ENCODE assay signal across 9 cellular contexts in genomic region chr1:153404768-153405167, GRCh38. TPM values are rescaled to one million over a fixed set of nuclear protein-coding genes. Genes with fewer than 3 reads are reported as not detected.
A peak's percentile ranks its signal among the peaks of the same experiment; 100 is the strongest.
DNase-seq lines count a peak whose midpoint lies in the region; ATAC-seq and TF ChIP-seq lines count a peak whose summit lies in the region.
"Had no signal": no experiment of that assay in that cellular context is flagged by ENCODE, and none has a peak within 500 bp of the region (broad histone marks: within the 10 kb centered on the region; RNA-seq: fewer than 3 reads in every experiment).

No MANE protein-coding gene starts in this region.

- no peaks in the 10 kb centered on the region for H3K9me3 ChIP-seq in HEK293 (ENCODE audit: control insufficient read depth, insufficient read depth, low read depth, low read length)
- no peaks in the 10 kb centered on the region for H3K9me3 ChIP-seq in mammary epithelial cell (replicated peaks; ENCODE audit: insufficient read depth, low read length)
- no peaks in the 10 kb centered on the region for H3K9me3 ChIP-seq in lower lobe of right lung

- H3K36me3 ChIP-seq in HEK293 (ENCODE audit: control insufficient read depth in 2 of 2, insufficient read depth in 1 of 2, low read length in 2 of 2) (no peaks in the 10 kb centered on the region), mammary epithelial cell (ENCODE audit: insufficient read depth, low read length) (no peaks in the 10 kb centered on the region), lower lobe of right lung (no peaks in the 10 kb centered on the region)

- WGBS in mammary epithelial cell (ENCODE audit: low coverage, missing lambda C conversion rate) = 20% methylated on average over 15 of the region's 15 CpGs

- no TSS peak for BruUV-seq in mammary epithelial cell (replicated peaks; lab: Mats Ljungman, UMichigan)

- no peak overlapping the region for H3K9ac ChIP-seq in mammary epithelial cell (ENCODE audit: insufficient read depth, low read length)

- intact Hi-C loops in mammary epithelial cell (cut with micrococcal nuclease) (loop anchor here (1.0 kb wide), 2 partner anchors 49 to 91 kb away; no protein-coding TSS in a partner anchor), lower lobe of right lung (cut with DNase I) (no loop called here)

- POLR2A ChIA-PET in HEK293 (lab: Yijun Ruan, JAX) = no interaction called here

- no peaks in the 10 kb centered on the region for H3K4me1 ChIP-seq in HEK293 (ENCODE audit: control insufficient read depth, insufficient read depth, low read length)
- H3K4me1 ChIP-seq in mammary epithelial cell (ENCODE audit: insufficient read depth, low read length) = no peaks in the 10 kb centered on the region
- no peaks in the 10 kb centered on the region for H3K4me1 ChIP-seq in lower lobe of right lung

- no peaks in the 10 kb centered on the region for H4K20me1 ChIP-seq in mammary epithelial cell (ENCODE audit: insufficient read depth, low read length)

- peak; percentile 80 to 88 for ATAC-seq in lower lobe of right lung
- ATAC-seq in stimulated activated naive CD8-positive, alpha-beta T cell treated with anti-CD3 and anti-CD28 coated beads, Interleukin-15, Interleukin-2, amounts not matched to agents 100 U/mL and 50 U/mL, for 24 hours = peak; percentile 59

- TF ChIP-seq CTCF in AG10803 (conservative IDR thresholded peaks at IDR 0.05; ENCODE audit: low read length) = peak; percentile 32
- TF ChIP-seq CTCF in HEK293 (tag by site-specific recombination; IDR thresholded peaks at IDR 0.05) = 0 out of 2 replicates have a peak, but pooled peaks have one; percentile 11
- TF ChIP-seq CTCF in mammary epithelial cell (conservative IDR thresholded peaks at IDR 0.05 in 1 of 2, IDR thresholded peaks at IDR 0.05 in 1 of 2; ENCODE audit: extremely low read depth in 1 of 2, insufficient read depth in 1 of 2, low read depth in 1 of 2, low read length in 2 of 2) = peak; percentile 61 to 70
- peak; percentile 60 for TF ChIP-seq CTCF in lower lobe of right lung (IDR thresholded peaks at IDR 0.05)

- no peak overlapping the region for H3K4me3 ChIP-seq in AG10803 (ENCODE audit: low read length)
- H3K4me3 ChIP-seq in HEK293 (ENCODE audit: low read depth, low read length) = no peak overlapping the region
- H3K4me3 ChIP-seq in mammary epithelial cell (replicated peaks in 1 of 3; ENCODE audit: insufficient read depth in 1 of 3, low read depth in 2 of 3, low read length in 3 of 3) = no peak overlapping the region
- H3K4me3 ChIP-seq in lower lobe of right lung = no peak overlapping the region

- H3K27me3 ChIP-seq in mammary epithelial cell (ENCODE audit: insufficient read depth, low read length) = peaks cover 2% of the 10 kb centered on the region
- peaks cover 8% of the 10 kb centered on the region for H3K27me3 ChIP-seq in lower lobe of right lung (ENCODE audit: low read depth)

- DNase-seq in AG10803 (ENCODE audit: low read depth) = no peak
- DNase-seq in T-helper 9 cell = peak; percentile 50
- DNase-seq in mammary epithelial cell = peak; percentile 25
- DNase-seq in lower lobe of right lung = peak; percentile 85
- peak; percentile 62 for DNase-seq in stimulated activated naive CD8-positive, alpha-beta T cell treated with anti-CD3 and anti-CD28 coated beads, Interleukin-15, Interleukin-2, amounts not matched to agents 100 U/mL and 50 U/mL, for 24 hours
- no peak for DNase-seq in putamen (ENCODE audit: low spot score)
- no peak for DNase-seq in HPDE6-E6E7 (ENCODE audit: extremely low spot score)

- H2AFZ ChIP-seq in mammary epithelial cell (ENCODE audit: low read depth, low read length) = no peak overlapping the region

- H3K4me2 ChIP-seq in mammary epithelial cell (ENCODE audit: insufficient read depth, low read depth, low read length) = no peak overlapping the region

- H3K27ac ChIP-seq in HEK293 (ENCODE audit: extremely low read depth, low read depth, low read length) = no peak overlapping the region
- H3K27ac ChIP-seq in mammary epithelial cell (ENCODE audit: insufficient read depth, low read depth, low read length) = no peak overlapping the region
- no peak overlapping the region for H3K27ac ChIP-seq in lower lobe of right lung

- in situ Hi-C loops in mammary epithelial cell (cut with MboI; ENCODE audit: low sequenced_read_pairs in 2 of 2) = loop anchor here (5.0 to 10.0 kb wide), 2 partner anchors 42 to 50 kb away; partner anchors contain the start of gene S100A9 (in 1 of the 2)

- dilution Hi-C loops in mammary epithelial cell (cut with HindIII; ENCODE audit: low sequenced_read_pairs) = loop anchor here (5.0 kb wide), 1 partner anchor 47 kb away; the partner anchor contains the start of gene S100A9

- no peaks in the 10 kb centered on the region for H3K79me2 ChIP-seq in mammary epithelial cell (ENCODE audit: insufficient read depth, low read length)

- CTCF ChIA-PET in HEK293 (lab: Yijun Ruan, JAX) (interaction anchor here (0.7 to 1.3 kb wide), 4 partner anchors 49 to 964 kb away, joined by 3 to 6 read pairs (median 4); no protein-coding TSS in a partner anchor), mammary epithelial cell (lab: Charles Lee; ENCODE audit: low non-redundant PET) (no interaction called here)

TF ChIP-seq in HEK293, 187 proteins besides CTCF, POLR2A, EP300 and RAD21:
- TF ChIP-seq INSM2 (tag by site-specific recombination; IDR thresholded peaks at IDR 0.05) (no peak), ZFP37 (tag by site-specific recombination; IDR thresholded peaks at IDR 0.05) (no peak), ZIC2 (tag by site-specific recombination; IDR thresholded peaks at IDR 0.05) (no peak), ZFP69B (tag by site-specific recombination; IDR thresholded peaks at IDR 0.05) (0 out of 2 replicates have a peak, but pooled peaks have one; percentile 40), ZNF654 (tag by site-specific recombination; IDR thresholded peaks at IDR 0.05; ENCODE audit: low read depth) (no peak; the same call in 1 of the 2 replicates), ZNF335 (tag by site-specific recombination; conservative IDR thresholded peaks at IDR 0.05) (0 out of 2 replicates have a peak, but pooled peaks have one; percentile 19), PRDM10 (tag by site-specific recombination; IDR thresholded peaks at IDR 0.05) (no peak)
- TF ChIP-seq, protein P1, sequence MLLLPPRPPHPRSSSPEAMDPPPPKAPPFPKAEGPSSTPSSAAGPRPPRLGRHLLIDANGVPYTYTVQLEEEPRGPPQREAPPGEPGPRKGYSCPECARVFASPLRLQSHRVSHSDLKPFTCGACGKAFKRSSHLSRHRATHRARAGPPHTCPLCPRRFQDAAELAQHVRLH (tag by site-specific recombination; IDR thresholded peaks at IDR 0.05) = 0 out of 2 replicates have a peak, but pooled peaks have one; percentile 25
TF ChIP-seq in HEK293: peak in this region for 3.

RNA-seq across cellular contexts. Expression of gene S100A7A, which starts 11.6 kb away (rescaled TPM):
- total RNA-seq in mammary epithelial cell = not detected
- polyA plus RNA-seq in mammary epithelial cell = not detected
- polyA minus RNA-seq in mammary epithelial cell = not detected
- total RNA-seq in lower lobe of right lung = not detected
- total RNA-seq: fibroblast of lung had no signal
- polyA plus RNA-seq: fibroblast of lung had no signal

RNA-seq across cellular contexts. Expression of gene S100A8, which starts 13.9 kb away (rescaled TPM):
- total RNA-seq in mammary epithelial cell (100 to 1,000 TPM in 1 of 2 donors, 1 to 10 TPM in 1; 4.0 to 363 TPM), lower lobe of right lung (622 TPM)
- polyA plus RNA-seq in mammary epithelial cell = 133 TPM
- 9.8 TPM for polyA minus RNA-seq in mammary epithelial cell
- total RNA-seq: fibroblast of lung had no signal
- polyA plus RNA-seq: fibroblast of lung had no signal

RNA-seq across cellular contexts. Expression of gene S100A12, which starts 29.3 kb away (rescaled TPM):
- under 1 TPM in 1 of 2 donors, not detected in 1; 0.66 TPM for total RNA-seq in mammary epithelial cell
- polyA plus RNA-seq in mammary epithelial cell = 1.0 TPM
- not detected for polyA minus RNA-seq in mammary epithelial cell
- 54.9 TPM for total RNA-seq in lower lobe of right lung
- total RNA-seq: fibroblast of lung had no signal
- polyA plus RNA-seq: fibroblast of lung had no signal

RNA-seq across cellular contexts. Expression of gene S100A9, which starts 47.1 kb away (rescaled TPM):
- total RNA-seq in mammary epithelial cell (100 to 1,000 TPM in 1 of 2 donors, 10 to 100 TPM in 1; 95.5 to 606 TPM), lower lobe of right lung (911 TPM)
- polyA plus RNA-seq in mammary epithelial cell = 694 TPM
- 47.9 TPM for polyA minus RNA-seq in mammary epithelial cell
- total RNA-seq: fibroblast of lung had no signal
- polyA plus RNA-seq: fibroblast of lung had no signal

RNA-seq across cellular contexts. Expression of gene S100A7, which starts 55.7 kb away (rescaled TPM):
- total RNA-seq in mammary epithelial cell = 1 to 10 TPM in 1 of 2 donors, not detected in 1; 2.7 TPM
- polyA plus RNA-seq in mammary epithelial cell = 1.1 TPM
- polyA minus RNA-seq in mammary epithelial cell = not detected
- not detected for total RNA-seq in lower lobe of right lung
- total RNA-seq: fibroblast of lung had no signal
- polyA plus RNA-seq: fibroblast of lung had no signal

Comparison
In these comparisons a context has a peak if more than half of its experiments do, and no peak if none do; other contexts are left out.
1. DNase-seq: peak in T-helper 9 cell (single experiment), mammary epithelial cell (single experiment), lower lobe of right lung (single experiment) and stimulated activated naive CD8-positive, alpha-beta T cell treated with anti-CD3 and anti-CD28 coated beads, Interleukin-15, Interleukin-2, amounts not matched to agents 100 U/mL and 50 U/mL, for 24 hours (single experiment); none in AG10803 (single experiment), putamen (single experiment) and HPDE6-E6E7 (single experiment).
2. CTCF ChIP-seq: peak in every context shown above with its lines; median percentile 66 in mammary epithelial cell; 60 in lower lobe of right lung; 32 in AG10803; 11 in HEK293.
3. RNA of gene S100A12, which starts 29.3 kb away (total RNA-seq): 54.9 TPM in lower lobe of right lung (single experiment); 0.66 TPM in mammary epithelial cell; every median in the first group is over 10 times any median in the second.